Comparison of ENCODE assay signal across 17 cellular contexts in the genomic region with DNA sequence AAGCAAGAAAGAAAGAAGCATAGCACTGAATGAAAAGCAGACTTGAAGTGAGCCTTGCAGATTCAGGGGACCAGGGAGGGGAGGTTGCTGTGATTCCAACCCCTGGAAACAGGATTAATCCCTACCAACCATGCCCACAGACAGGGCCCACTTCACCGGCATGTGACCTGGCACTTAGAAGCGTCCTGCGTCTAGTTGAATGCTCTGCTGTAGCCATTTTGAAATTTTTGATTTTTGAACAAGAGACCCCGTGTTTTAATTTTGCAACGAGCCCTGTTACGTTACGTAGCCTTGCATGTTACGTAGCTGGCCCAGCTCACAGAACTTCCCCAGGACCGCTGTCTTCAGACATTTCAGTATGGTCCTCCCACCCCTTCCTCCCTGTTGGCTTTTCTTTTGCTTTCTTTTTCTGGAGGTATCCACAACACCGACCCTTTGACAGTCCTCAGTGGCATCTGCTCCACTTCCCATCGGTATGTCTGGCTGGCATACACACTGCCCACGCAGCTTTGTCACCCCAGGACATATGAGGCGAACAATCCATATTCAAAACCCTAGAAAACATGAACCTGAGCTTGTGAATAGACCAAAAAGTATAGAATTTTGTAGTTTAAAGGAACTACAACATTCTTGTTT.
A peak's percentile ranks its signal among the peaks of the same experiment; 100 is the strongest.
DNase-seq lines count a peak whose midpoint lies in the region; ATAC-seq, FAIRE-seq and TF ChIP-seq lines count a peak whose summit lies in the region.
"Had no signal": no experiment of that assay in that cellular context is flagged by ENCODE, and none has a peak within 500 bp of the region (broad histone marks: within the 10 kb centered on the region; RNA-seq: fewer than 3 reads in every experiment).

No MANE protein-coding gene starts in this region.

- H3K27ac Mint-ChIP-seq in osteocyte (ENCODE audit: unreplicated experiment): no peak overlapping the region
- H3K27ac Mint-ChIP-seq: naive B cell had no signal

- no peak overlapping the region for H3K23ac ChIP-seq in H1 (ENCODE audit: insufficient read length)

- no peak overlapping the region for H3K4me3 Mint-ChIP-seq in osteocyte (ENCODE audit: unreplicated experiment)

- no peaks in the 10 kb centered on the region for H3K79me2 ChIP-seq in H1 (ENCODE audit: control insufficient read depth in 1 of 2, insufficient read depth in 2 of 2, low read length in 2 of 2)

- no peak overlapping the region for H4K91ac ChIP-seq in H1 (replicated peaks; ENCODE audit: insufficient read length, low read length)

- H2BK12ac ChIP-seq in H1 (ENCODE audit: low read depth, low read length): peak overlapping the region; percentile 94

- peaks cover 3% of the 10 kb centered on the region for H3K9me3 Mint-ChIP-seq in osteocyte (ENCODE audit: unreplicated experiment)

- no peak overlapping the region for H2AFZ ChIP-seq in H1 (ENCODE audit: low read length)

- POLR2A ChIA-PET in H1 (lab: Charles Lee; ENCODE audit: partially characterized antibody): no interaction called here

- peak overlapping the region; percentile 26; the same call in 1 of the 2 replicates for H2BK5ac ChIP-seq in H1 (ENCODE audit: low read depth, low read length)

- H3K18ac ChIP-seq in H1 (ENCODE audit: extremely low read depth, low read length): peak overlapping the region; percentile 66; the same call in 1 of the 2 replicates

- peaks cover 47% of the 10 kb centered on the region for H3K4me1 Mint-ChIP-seq in osteocyte (ENCODE audit: unreplicated experiment)
- H3K4me1 Mint-ChIP-seq: naive B cell had no signal

- no peak overlapping the region for H2BK120ac ChIP-seq in H1 (replicated peaks; ENCODE audit: low read depth, low read length)

- no peak overlapping the region for H4K8ac ChIP-seq in H1 (ENCODE audit: extremely low read depth, insufficient read depth, low read length)

- FAIRE-seq in H1 (lab: Jason Lieb, UNC): no peak
- FAIRE-seq: GM18507 had no signal

- no peaks in the 10 kb centered on the region for H3K9me3 ChIP-seq in H1 (ENCODE audit: insufficient read depth in 2 of 2, low read depth in 1 of 2, low read length in 1 of 2)
- H3K9me3 ChIP-seq: left lung had no signal

- no peak overlapping the region for H3K9ac ChIP-seq in H1 (replicated peaks in 1 of 4; ENCODE audit: extremely low read depth in 1 of 4, low read depth in 3 of 4, low read length in 3 of 4)

- peak overlapping the region; percentile 48 for H3K27ac ChIP-seq in VCaP
- no peak overlapping the region for H3K27ac ChIP-seq in H1 (ENCODE audit: low read depth, low read length)
- peak overlapping the region; percentile 59 for H3K27ac ChIP-seq in temporal lobe (ENCODE audit: low read depth, low read length)
- H3K27ac ChIP-seq: gastroesophageal sphincter, left lung had no signal

- no peaks in the 10 kb centered on the region for H3K27me3 Mint-ChIP-seq in osteocyte (ENCODE audit: unreplicated experiment)

- peak overlapping the region; percentile 73; the same call in 1 of the 2 replicates for H2BK15ac ChIP-seq in H1 (ENCODE audit: low read length)

- H3K4me1 ChIP-seq in H1 (replicated peaks in 1 of 4; ENCODE audit: control insufficient read depth in 3 of 4, insufficient read depth in 4 of 4, low read length in 3 of 4): peaks cover 7 to 20% (median 16%) of the 10 kb centered on the region in 4 experiments
- H3K4me1 ChIP-seq: gastroesophageal sphincter, left lung had no signal

- H3K4ac ChIP-seq in H1 (replicated peaks; ENCODE audit: insufficient read length, low read depth, low read length): no peak overlapping the region

- CTCF ChIA-PET in H1 (lab: Charles Lee; ENCODE audit: partially characterized antibody): interaction anchor here (0.7 to 3.1 kb wide), 3 partner anchors 9 to 1385 kb away, joined by 3 to 18 read pairs (median 4); no protein-coding TSS in a partner anchor

- no peak for TF ChIP-seq POLR2A in H1 (IDR thresholded peaks at IDR 0.05; ENCODE audit: control extremely low read depth in 1 of 2, low read depth in 2 of 2, low read length in 2 of 2)

- no peak overlapping the region for H4K5ac ChIP-seq in H1 (ENCODE audit: insufficient read length, low read depth, low read length)

- no peaks in the 10 kb centered on the region for H3K36me3 ChIP-seq in H1 (ENCODE audit: control insufficient read depth in 2 of 4, insufficient read depth in 4 of 4, low read length in 3 of 4)
- H3K36me3 ChIP-seq: gastroesophageal sphincter, left lung had no signal

- H4K20me1 ChIP-seq in H1 (replicated peaks in 1 of 2; ENCODE audit: control insufficient read depth in 1 of 2, insufficient read depth in 2 of 2, low read length in 2 of 2): no peaks in the 10 kb centered on the region

- no peaks in the 10 kb centered on the region for H3K79me1 ChIP-seq in H1 (ENCODE audit: low read depth, low read length)

- H3K4me3 ChIP-seq in H1 (ENCODE audit: extremely low read depth in 1 of 4, insufficient read depth in 2 of 4, low read depth in 3 of 4, low read length in 4 of 4): no peak overlapping the region
- H3K4me3 ChIP-seq: left lung had no signal

- no peak overlapping the region for H3K14ac ChIP-seq in H1 (ENCODE audit: insufficient read length)

- TF ChIP-seq EP300 in H1 (IDR thresholded peaks at IDR 0.05; ENCODE audit: borderline replicate concordance in 1 of 2, low read depth in 2 of 2, low read length in 2 of 2): no peak

- H3K4me2 ChIP-seq in H1 (ENCODE audit: insufficient read depth in 1 of 2, low read depth in 2 of 2, low read length in 2 of 2): no peak overlapping the region

- no peaks in the 10 kb centered on the region for H3K36me3 Mint-ChIP-seq in osteocyte (ENCODE audit: unreplicated experiment)
- H3K36me3 Mint-ChIP-seq: naive B cell had no signal

- H3K23me2 ChIP-seq in H1 (ENCODE audit: low read depth, low read length): no peaks in the 10 kb centered on the region

- DNase-seq in H1 (ENCODE audit: low read depth in 1 of 2, low spot score in 2 of 2) (no peak), myocyte (ENCODE audit: low read depth) (peak; percentile 9), NOMO-1 treated with DMSO at 0.1 percent for 48 hours (lab: John Stamatoyannopoulos, UW; ENCODE audit: unreplicated experiment) (no peak), osteocyte (ENCODE audit: extremely low spot score, unreplicated experiment) (no peak)
- DNase-seq: activated CD4-positive, alpha-beta T cell treated with anti-CD3 and anti-CD28 coated beads, Interleukin-2, amount 50 U/mL, for 48 hours; activated naive CD4-positive, alpha-beta T cell treated with Interleukin-2 at 50 U/mL for 16 hours; left lung; naive B cell; NCI-H1694 treated with DMSO at 0.1 percent for 48 hours; NK-92 treated with Interleukin-12 subunit alpha and Interleukin-12 subunit beta, amount 100 ng/mL, for 24 hours; stimulated activated naive CD8-positive, alpha-beta T cell treated with anti-CD3 and anti-CD28 coated beads, Interleukin-15, Interleukin-2, amounts not matched to agents 100 U/mL and 50 U/mL, for 24 hours had no signal

- peak overlapping the region; percentile 40; the same call in 1 of the 2 replicates for H2BK20ac ChIP-seq in H1 (ENCODE audit: low read length)

- no peak for ATAC-seq in HG03439 (IDR thresholded peaks at IDR 0.05; ENCODE audit: unreplicated experiment)
- no peak for ATAC-seq in HG02571 (IDR thresholded peaks at IDR 0.05; ENCODE audit: unreplicated experiment)
- ATAC-seq: gastroesophageal sphincter; left lung; stimulated activated naive CD8-positive, alpha-beta T cell treated with anti-CD3 and anti-CD28 coated beads, Interleukin-15, Interleukin-2, amounts not matched to agents 100 U/mL and 50 U/mL, for 24 hours had no signal

- H2AK5ac ChIP-seq in H1 (ENCODE audit: low read depth, low read length): peak overlapping the region; percentile 46; the same call in 1 of the 2 replicates

- TF ChIP-seq CTCF in VCaP (conservative IDR thresholded peaks at IDR 0.05) (no peak), H1 (IDR thresholded peaks at IDR 0.05; ENCODE audit: control extremely low read depth in 1 of 3, insufficient read depth in 1 of 3, low read depth in 1 of 3, low read length in 3 of 3) (no peak), osteocyte (IDR thresholded peaks at IDR 0.05) (no peak)

- TF ChIP-seq RAD21 in H1 (IDR thresholded peaks at IDR 0.05 in 1 of 2, conservative IDR thresholded peaks at IDR 0.05 in 1 of 2; ENCODE audit: low read depth in 2 of 2, low read length in 2 of 2): no peak

- H3K27me3 ChIP-seq in H1 (replicated peaks in 1 of 4; ENCODE audit: control insufficient read depth in 3 of 4, extremely low read depth in 1 of 4, insufficient read depth in 3 of 4, low read length in 3 of 4): no peaks in the 10 kb centered on the region
- H3K27me3 ChIP-seq: gastroesophageal sphincter, left lung had no signal

- 92% methylated on average over 13 of the region's 13 CpGs; no CpG with 5 or more reads in 1 of the 2 experiments for WGBS in H1 (ENCODE audit: extremely low coverage in 1 of 2, insufficient coverage in 1 of 2, insufficient read length in 1 of 2, insufficient replicate concordance in 2 of 2, low coverage in 1 of 2, low lambda C conversion rate in 2 of 2, missing lambda C conversion rate in 1 of 2), 2 experiments

- no peak overlapping the region for H3K56ac ChIP-seq in H1 (replicated peaks; ENCODE audit: insufficient read length, low read depth, low read length)

TF ChIP-seq in H1, 55 proteins besides CTCF, POLR2A, EP300 and RAD21:
- TF ChIP-seq CHD1 (IDR thresholded peaks at IDR 0.05; ENCODE audit: low read depth, low read length) (no peak), BACH1 (IDR thresholded peaks at IDR 0.05; ENCODE audit: low read length) (no peak), CHD2 (IDR thresholded peaks at IDR 0.05; ENCODE audit: low read length) (no peak), PHF8 (conservative IDR thresholded peaks at IDR 0.05; ENCODE audit: low read depth, low read length) (no peak), KDM5A (IDR thresholded peaks at IDR 0.05; ENCODE audit: low read length) (no peak), CTBP2 (IDR thresholded peaks at IDR 0.05; ENCODE audit: borderline replicate concordance, insufficient read depth, insufficient read length, low read length) (no peak), SP4 (IDR thresholded peaks at IDR 0.05; ENCODE audit: low read length) (no peak), RFX5 (IDR thresholded peaks at IDR 0.05; ENCODE audit: borderline replicate concordance, low read depth, low read length) (no peak), FOSL1 (IDR thresholded peaks at IDR 0.05; ENCODE audit: insufficient read depth, low read depth, low read length) (no peak), KDM1A (IDR thresholded peaks at IDR 0.05; ENCODE audit: borderline replicate concordance, low read length) (no peak), SAP30 (IDR thresholded peaks at IDR 0.05; ENCODE audit: insufficient read depth, insufficient replicate concordance, low read length) (no peak), GTF2F1 (IDR thresholded peaks at IDR 0.05; ENCODE audit: borderline replicate concordance, low read depth, low read length) (no peak)
- TF ChIP-seq, protein P1, sequence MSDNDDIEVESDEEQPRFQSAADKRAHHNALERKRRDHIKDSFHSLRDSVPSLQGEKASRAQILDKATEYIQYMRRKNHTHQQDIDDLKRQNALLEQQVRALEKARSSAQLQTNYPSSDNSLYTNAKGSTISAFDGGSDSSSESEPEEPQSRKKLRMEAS (IDR thresholded peaks at IDR 0.05): no peak
TF ChIP-seq in H1: peak in this region for 0.
